16 cellular contexts compared by ENCODE assay signal in the genomic region with DNA sequence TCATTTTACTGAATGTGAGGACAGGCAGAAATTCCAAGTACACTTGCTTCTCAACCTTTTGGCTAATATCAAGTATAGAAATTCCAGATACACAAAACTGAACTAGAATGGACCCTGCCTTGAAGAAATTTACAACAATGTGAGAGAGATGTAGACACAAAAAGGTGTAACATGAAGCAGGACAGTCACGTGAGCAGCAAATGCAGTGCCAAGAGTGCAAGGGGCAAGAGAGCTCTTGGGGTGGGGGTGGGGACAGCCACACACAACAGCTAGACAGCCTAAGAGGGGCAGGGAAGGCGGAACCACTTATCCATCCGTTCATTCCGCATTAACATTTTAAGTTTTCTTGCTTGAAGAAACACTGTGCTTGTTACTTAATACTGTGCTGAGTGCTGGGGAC. TPM values are rescaled to one million over a fixed set of nuclear protein-coding genes. Genes with fewer than 3 reads are reported as not detected.
DNase-seq lines count a peak whose midpoint lies in the region; ATAC-seq and TF ChIP-seq lines count a peak whose summit lies in the region.
"Had no signal": no experiment of that assay in that cellular context is flagged by ENCODE, and none has a peak within 500 bp of the region (broad histone marks: within the 10 kb centered on the region; RNA-seq: fewer than 3 reads in every experiment).

No MANE protein-coding gene starts in this region.

- H3K4me1 ChIP-seq in mucosa of descending colon (ENCODE audit: low read depth) (peaks cover 31% of the 10 kb centered on the region), upper lobe of right lung (peaks cover 26% of the 10 kb centered on the region), right atrium auricular region (peaks cover 0 to 51% of the 10 kb centered on the region in 2 donors)

- H3K36me3 Mint-ChIP-seq in activated naive CD4-positive, alpha-beta T cell treated with anti-CD3 and anti-CD28 coated beads, Interleukin-2, amount 50 U/mL, for 24 hours, result no peaks in the 10 kb centered on the region
- H3K36me3 Mint-ChIP-seq in activated naive CD4-positive, alpha-beta T cell treated with anti-CD3 and anti-CD28 coated beads, Interleukin-2, amount 50 U/mL, for 72 hours, result no peaks in the 10 kb centered on the region
- no peaks in the 10 kb centered on the region for H3K36me3 Mint-ChIP-seq in brain

- H3K36me3 ChIP-seq in mucosa of descending colon (ENCODE audit: low read depth), result no peaks in the 10 kb centered on the region
- no peaks in the 10 kb centered on the region for H3K36me3 ChIP-seq in upper lobe of right lung
- no peaks in the 10 kb centered on the region for H3K36me3 ChIP-seq in right atrium auricular region
- H3K36me3 ChIP-seq: neural progenitor cell had no signal

- H3K27me3 Mint-ChIP-seq in activated naive CD4-positive, alpha-beta T cell treated with anti-CD3 and anti-CD28 coated beads, Interleukin-2, amount 50 U/mL, for 24 hours, result no peaks in the 10 kb centered on the region
- H3K27me3 Mint-ChIP-seq in brain, result peaks cover 4% of the 10 kb centered on the region
- H3K27me3 Mint-ChIP-seq: stimulated activated naive CD8-positive, alpha-beta T cell treated with anti-CD3 and anti-CD28 coated beads, Interleukin-15, amount 100 ng/mL, for 72 hours had no signal

- no peaks in the 10 kb centered on the region for H3K9me3 Mint-ChIP-seq in activated naive CD4-positive, alpha-beta T cell treated with anti-CD3 and anti-CD28 coated beads, Interleukin-2, amount 50 U/mL, for 24 hours
- H3K9me3 Mint-ChIP-seq in activated naive CD4-positive, alpha-beta T cell treated with anti-CD3 and anti-CD28 coated beads, Interleukin-2, amount 50 U/mL, for 72 hours, result no peaks in the 10 kb centered on the region
- no peaks in the 10 kb centered on the region for H3K9me3 Mint-ChIP-seq in brain
- H3K9me3 Mint-ChIP-seq: neural progenitor cell; stimulated activated naive CD8-positive, alpha-beta T cell treated with anti-CD3 and anti-CD28 coated beads, Interleukin-15, amount 100 ng/mL, for 72 hours had no signal

- H3K27ac Mint-ChIP-seq in activated naive CD4-positive, alpha-beta T cell treated with anti-CD3 and anti-CD28 coated beads, Interleukin-2, amount 50 U/mL, for 24 hours, result peak overlapping the region; percentile 10
- H3K27ac Mint-ChIP-seq in activated naive CD4-positive, alpha-beta T cell treated with anti-CD3 and anti-CD28 coated beads, Interleukin-2, amount 50 U/mL, for 72 hours, result no peak overlapping the region
- H3K27ac Mint-ChIP-seq in brain, result peak overlapping the region in 3 of 5 experiments; percentile 36 to 84 (median 61)
- H3K27ac Mint-ChIP-seq: neural progenitor cell; stimulated activated naive CD8-positive, alpha-beta T cell treated with anti-CD3 and anti-CD28 coated beads, Interleukin-15, amount 100 ng/mL, for 72 hours had no signal

- H3K27me3 ChIP-seq in upper lobe of right lung, result no peaks in the 10 kb centered on the region
- no peaks in the 10 kb centered on the region for H3K27me3 ChIP-seq in right atrium auricular region
- H3K27me3 ChIP-seq: neural progenitor cell had no signal

- intact Hi-C loops in mucosa of descending colon (cut with DNase I, micrococcal nuclease) (no loop called here), upper lobe of right lung (cut with DNase I) (no loop called here)

- H3K4me1 Mint-ChIP-seq in activated naive CD4-positive, alpha-beta T cell treated with anti-CD3 and anti-CD28 coated beads, Interleukin-2, amount 50 U/mL, for 24 hours, result peaks cover 25% of the 10 kb centered on the region
- H3K4me1 Mint-ChIP-seq in brain, result peaks cover 69% of the 10 kb centered on the region

- H3K27ac ChIP-seq in upper lobe of right lung, result peak overlapping the region; percentile 17
- no peak overlapping the region for H3K27ac ChIP-seq in right atrium auricular region
- H3K27ac ChIP-seq: neural progenitor cell, RWPE1 had no signal

- no peak for DNase-seq in activated naive CD4-positive, alpha-beta T cell treated with anti-CD3 and anti-CD28 coated beads, Interleukin-2, amount 50 U/mL, for 72 hours (ENCODE audit: low spot score in 2 of 2)
- DNase-seq in mucosa of descending colon (peak in 2 of 3 donors; percentile 62 to 75), upper lobe of right lung (no peak), right atrium auricular region (ENCODE audit: low spot score) (no peak)
- DNase-seq: activated CD8-positive, alpha-beta T cell treated with anti-CD3 and anti-CD28 coated beads, Interleukin-2, amount 10 ng/mL, durations not matched to agents 7 days and 5 days; amniotic stem cell; GF-D8; HCEC 1CT; left cardiac atrium; stimulated activated naive CD8-positive, alpha-beta T cell treated with anti-CD3 and anti-CD28 coated beads, Interleukin-15, amount 100 ng/mL, for 72 hours had no signal

- H3K4me3 Mint-ChIP-seq in activated naive CD4-positive, alpha-beta T cell treated with anti-CD3 and anti-CD28 coated beads, Interleukin-2, amount 50 U/mL, for 24 hours, result no peak overlapping the region
- H3K4me3 Mint-ChIP-seq in brain, result peak overlapping the region in 1 of 5 experiments; percentile 8
- H3K4me3 Mint-ChIP-seq: activated CD8-positive, alpha-beta T cell treated with anti-CD3 and anti-CD28 coated beads, Interleukin-2, amount 10 ng/mL, durations not matched to agents 7 days and 5 days; neural progenitor cell; stimulated activated naive CD8-positive, alpha-beta T cell treated with anti-CD3 and anti-CD28 coated beads, Interleukin-15, amount 100 ng/mL, for 72 hours had no signal

- TF ChIP-seq CTCF in brain (conservative IDR thresholded peaks at IDR 0.05) (no peak), mucosa of descending colon (IDR thresholded peaks at IDR 0.05) (no peak), upper lobe of right lung (IDR thresholded peaks at IDR 0.05) (no peak), right atrium auricular region (IDR thresholded peaks at IDR 0.05) (no peak)

- H3K9me3 ChIP-seq in mucosa of descending colon, result no peaks in the 10 kb centered on the region
- no peaks in the 10 kb centered on the region for H3K9me3 ChIP-seq in upper lobe of right lung
- H3K9me3 ChIP-seq in right atrium auricular region, result no peaks in the 10 kb centered on the region

- H3K4me3 ChIP-seq in mucosa of descending colon (no peak overlapping the region), upper lobe of right lung (no peak overlapping the region), right atrium auricular region (no peak overlapping the region)
- H3K4me3 ChIP-seq: neural progenitor cell had no signal

- no peak for ATAC-seq in activated naive CD4-positive, alpha-beta T cell treated with anti-CD3 and anti-CD28 coated beads, Interleukin-2, amount 50 U/mL, for 72 hours
- ATAC-seq in mucosa of descending colon (no peak), upper lobe of right lung (no peak), GM19035 (IDR thresholded peaks at IDR 0.05; ENCODE audit: unreplicated experiment) (no peak), GM18867 (IDR thresholded peaks at IDR 0.05; ENCODE audit: unreplicated experiment) (no peak)
- ATAC-seq: left cardiac atrium had no signal

RNA-seq across cellular contexts. Expression of gene PLEKHA7, which starts 28.9 kb away (rescaled TPM):
- 1 to 10 TPM; 3.6 to 5.7 TPM for total RNA-seq in activated naive CD4-positive, alpha-beta T cell treated with anti-CD3 and anti-CD28 coated beads, Interleukin-2, amount 50 U/mL, for 72 hours
- 8.9 TPM for polyA plus RNA-seq in brain (ENCODE audit: insufficient read depth, low read depth, low replicate concordance)
- 100 to 1,000 TPM in 1 of 3 donors, 10 to 100 TPM in 2; 67.0 to 120 (median 99.6) TPM for total RNA-seq in mucosa of descending colon
- 43.6 TPM for total RNA-seq in upper lobe of right lung
- total RNA-seq in right atrium auricular region, result 10 to 100 TPM; 18.8 to 24.6 TPM

Comparison
In these comparisons a context has a peak if more than half of its experiments do, and no peak if none do; other contexts are left out.
1. H3K27ac Mint-ChIP-seq: peak in activated naive CD4-positive, alpha-beta T cell treated with anti-CD3 and anti-CD28 coated beads, Interleukin-2, amount 50 U/mL, for 24 hours (single experiment) and brain (3 of 5); none in activated naive CD4-positive, alpha-beta T cell treated with anti-CD3 and anti-CD28 coated beads, Interleukin-2, amount 50 U/mL, for 72 hours (0 of 2).
2. DNase-seq: peak in mucosa of descending colon (2 of 3); none in activated naive CD4-positive, alpha-beta T cell treated with anti-CD3 and anti-CD28 coated beads, Interleukin-2, amount 50 U/mL, for 72 hours (0 of 2), upper lobe of right lung (single experiment) and right atrium auricular region (single experiment).